33 cellular contexts compared by ENCODE assay signal in genomic region chr1:43605157-43605556, GRCh38.
"Had no signal": no experiment of that assay in that cellular context is flagged by ENCODE, and none has a peak within 500 bp of the region (broad histone marks: within the 10 kb centered on the region; RNA-seq: fewer than 3 reads in every experiment).

No MANE protein-coding gene starts in this region.

- H3K27me3 Mint-ChIP-seq: activated B cell treated with CpG ODN at 0.5 μM for 24 hours; activated CD8-positive, alpha-beta T cell treated with anti-CD3 and anti-CD28 coated beads for 36 hours; activated naive CD8-positive, alpha-beta T cell; activated T-helper 17 cell treated with anti-CD3 and anti-CD28 coated beads, Interleukin-2, amount 50 U/mL, for 72 hours had no signal

- H3K4me1 Mint-ChIP-seq: activated B cell treated with CpG ODN at 0.5 μM for 24 hours had no signal

- DNase-seq: activated B cell treated with CpG ODN at 0.5 μM for 24 hours; activated CD4-positive, alpha-beta T cell treated with anti-CD3 and anti-CD28 coated beads for 48 hours; activated CD4-positive, alpha-beta T cell treated with anti-CD3 and anti-CD28 coated beads, Interleukin-2, amount 50 U/mL, for 1 hour; activated CD4-positive, alpha-beta T cell treated with anti-CD3 and anti-CD28 coated beads, Interleukin-2, amount 50 U/mL, for 48 hours; activated CD8-positive, alpha-beta memory T cell treated with anti-CD3 and anti-CD28 coated beads for 24 hours; activated CD8-positive, alpha-beta T cell treated with anti-CD3 and anti-CD28 coated beads for 36 hours; activated effector memory CD4-positive, alpha-beta T cell treated with Interleukin-2 at 50 U/mL for 16 hours; activated gamma-delta T cell treated with Interleukin-2 at 50 U/mL for 16 hours; activated naive CD4-positive, alpha-beta T cell treated with anti-CD3 and anti-CD28 coated beads, Interleukin-2, amount 50 U/mL, for 16 hours; activated naive CD4-positive, alpha-beta T cell treated with Interleukin-2 at 50 U/mL for 16 hours; activated T-cell treated with anti-CD3 and anti-CD28 coated beads, Interleukin-2, amount 50 U/mL, for 4 hours; amniotic stem cell; anterior cingulate cortex; brain microvascular endothelial cell; caudate nucleus; cortex of kidney; dermis blood vessel endothelial cell; effector CD4-positive, alpha-beta T cell; effector memory CD8-positive, alpha-beta T cell; esophagus squamous epithelium; foreskin melanocyte; T-helper 1 cell; T-helper 17 cell; T1000; WERI-Rb-1 had no signal

- H3K9me3 Mint-ChIP-seq: activated B cell treated with CpG ODN at 0.5 μM for 24 hours; activated CD8-positive, alpha-beta T cell treated with anti-CD3 and anti-CD28 coated beads for 36 hours; activated T-cell treated with anti-CD3 and anti-CD28 coated beads, Interleukin-2, amount 50 U/mL, for 4 hours; activated T-helper 17 cell treated with anti-CD3 and anti-CD28 coated beads, Interleukin-2, amount 50 U/mL, for 72 hours; effector memory CD8-positive, alpha-beta T cell; T-helper 2 cell treated with Interferon-gamma antibody and Interleukin-4, amounts not matched to agents 5 μg/mL and 100 μg/mL, for 36 hours had no signal

- H3K4me3 ChIP-seq: esophagus squamous epithelium, gastroesophageal sphincter had no signal

- H3K9me3 ChIP-seq: esophagus squamous epithelium, gastroesophageal sphincter had no signal

- H3K27ac ChIP-seq: brain microvascular endothelial cell, epithelial cell of prostate, esophagus squamous epithelium, gastroesophageal sphincter, WERI-Rb-1 had no signal

- H3K4me1 ChIP-seq: gastroesophageal sphincter had no signal

- H3K36me3 Mint-ChIP-seq: activated naive CD8-positive, alpha-beta T cell had no signal

- H3K27ac Mint-ChIP-seq: activated B cell treated with CpG ODN at 0.5 μM for 24 hours; activated CD8-positive, alpha-beta T cell treated with anti-CD3 and anti-CD28 coated beads for 36 hours; activated naive CD8-positive, alpha-beta T cell; activated T-helper 17 cell treated with anti-CD3 and anti-CD28 coated beads, Interleukin-2, amount 50 U/mL, for 72 hours; effector memory CD8-positive, alpha-beta T cell; T-helper 17 cell; T-helper 2 cell treated with Interferon-gamma antibody and Interleukin-4, amounts not matched to agents 5 μg/mL and 100 μg/mL, for 36 hours had no signal

- H3K4me3 Mint-ChIP-seq: activated B cell treated with CpG ODN at 0.5 μM for 24 hours; activated CD8-positive, alpha-beta T cell treated with anti-CD3 and anti-CD28 coated beads for 36 hours; activated naive CD8-positive, alpha-beta T cell; activated T-cell treated with anti-CD3 and anti-CD28 coated beads, Interleukin-2, amount 50 U/mL, for 4 hours; activated T-helper 17 cell treated with anti-CD3 and anti-CD28 coated beads, Interleukin-2, amount 50 U/mL, for 72 hours; effector memory CD8-positive, alpha-beta T cell; T-helper 17 cell; T-helper 2 cell treated with Interferon-gamma antibody and Interleukin-4, amounts not matched to agents 5 μg/mL and 100 μg/mL, for 36 hours had no signal

- H3K27me3 ChIP-seq: brain microvascular endothelial cell, esophagus squamous epithelium, gastroesophageal sphincter had no signal

- ATAC-seq: activated CD4-positive, CD25-positive, alpha-beta regulatory T cell treated with anti-CD3 and anti-CD28 coated beads, Interleukin-2, amount 50 U/mL, for 24 hours; activated CD8-positive, alpha-beta T cell treated with anti-CD3 and anti-CD28 coated beads for 36 hours; activated T-cell treated with anti-CD3 and anti-CD28 coated beads, Interleukin-2, amount 50 U/mL, for 4 hours; activated T-helper 17 cell treated with anti-CD3 and anti-CD28 coated beads, Interleukin-2, amount 50 U/mL, for 72 hours; effector memory CD8-positive, alpha-beta T cell; gastroesophageal sphincter; T-helper 17 cell had no signal

- FAIRE-seq: astrocyte, colon had no signal
